19 cellular contexts compared by ENCODE assay signal in genomic region chr3:81622395-81622794, GRCh38.
A peak's percentile ranks its signal among the peaks of the same experiment; 100 is the strongest.
DNase-seq lines count a peak whose midpoint lies in the region; ATAC-seq and TF ChIP-seq lines count a peak whose summit lies in the region.
"Had no signal": no experiment of that assay in that cellular context is flagged by ENCODE, and none has a peak within 500 bp of the region (broad histone marks: within the 10 kb centered on the region; RNA-seq: fewer than 3 reads in every experiment).

No MANE protein-coding gene starts in this region.

- no peak overlapping the region for H3K4me3 ChIP-seq in AG10803 (ENCODE audit: low read length)
- no peak overlapping the region for H3K4me3 ChIP-seq in GM23338
- no peak overlapping the region for H3K4me3 ChIP-seq in fibroblast of the aortic adventitia (ENCODE audit: low read depth, low read length)
- H3K4me3 ChIP-seq: A549, K562, PC-9, SJSA1 had no signal

- no peaks in the 10 kb centered on the region for H3K27me3 ChIP-seq in GM23338 (ENCODE audit: insufficient read depth)
- H3K27me3 ChIP-seq: SJSA1 had no signal

- TF ChIP-seq CTCF in AG10803 (conservative IDR thresholded peaks at IDR 0.05; ENCODE audit: low read length) (no peak), GM23338 (conservative IDR thresholded peaks at IDR 0.05; ENCODE audit: low read depth in 2 of 2) (no peak), fibroblast of the aortic adventitia (IDR thresholded peaks at IDR 0.05; ENCODE audit: insufficient read depth, low read length) (no peak)

- no peaks in the 10 kb centered on the region for H4K20me1 ChIP-seq in GM23338 (replicated peaks; ENCODE audit: insufficient read depth)

- ATAC-seq in GM23338 (no peak), HG02870 (IDR thresholded peaks at IDR 0.05; ENCODE audit: unreplicated experiment) (no peak)
- ATAC-seq: A549, K562 had no signal

- no peaks in the 10 kb centered on the region for H3K79me2 ChIP-seq in GM23338 (replicated peaks; ENCODE audit: insufficient read depth)

- no peak overlapping the region for H3K4me3 Mint-ChIP-seq in GM23338
- H3K4me3 Mint-ChIP-seq: B cell; CD4-positive, alpha-beta T cell had no signal

- H3F3A ChIP-seq in GM23338 (replicated peaks; ENCODE audit: low read depth), result no peaks in the 10 kb centered on the region

- peaks cover 25% of the 10 kb centered on the region for H3K4me1 Mint-ChIP-seq in GM23338
- H3K4me1 Mint-ChIP-seq: B cell had no signal

- no peak overlapping the region for H3K27ac ChIP-seq in GM23338 (ENCODE audit: low read depth)
- H3K27ac ChIP-seq: A549, PC-9, SJSA1 had no signal

- H3K4me2 ChIP-seq in GM23338, result peak overlapping the region; percentile 3
- H3K4me2 ChIP-seq: A549, PC-9 had no signal

- no peaks in the 10 kb centered on the region for H3K36me3 ChIP-seq in GM23338 (ENCODE audit: insufficient read depth)
- H3K36me3 ChIP-seq: SJSA1 had no signal

- H3K4me1 ChIP-seq in GM23338 (ENCODE audit: insufficient read depth), result peaks cover 31% of the 10 kb centered on the region
- H3K4me1 ChIP-seq: A549, SJSA1 had no signal

- no peaks in the 10 kb centered on the region for H3K9me3 Mint-ChIP-seq in GM23338
- H3K9me3 Mint-ChIP-seq: CD4-positive, alpha-beta T cell had no signal

- H3K9me2 ChIP-seq in GM23338 (ENCODE audit: insufficient read depth), result no peaks in the 10 kb centered on the region

- H3K36me3 Mint-ChIP-seq in GM23338 (ENCODE audit: low read depth), result no peaks in the 10 kb centered on the region

- no peaks in the 10 kb centered on the region for H3K27me3 Mint-ChIP-seq in GM23338 (ENCODE audit: insufficient read depth, low read depth, poor library complexity)
- H3K27me3 Mint-ChIP-seq: B cell; CD4-positive, alpha-beta T cell had no signal

- DNase-seq in AG10803 (ENCODE audit: low read depth) (peak; percentile 38), GM23338 (ENCODE audit: low spot score) (no peak), astrocyte of the hippocampus (ENCODE audit: low read depth, low spot score) (peak; percentile 28), fibroblast of the aortic adventitia (ENCODE audit: low read depth) (peak; percentile 3), HuH-7.5 (ENCODE audit: low spot score) (no peak), SW 1271 (lab: John Stamatoyannopoulos, UW) (no peak), hepatic stellate cell (ENCODE audit: low spot score) (no peak)
- DNase-seq: Calu3; CD4-positive, alpha-beta T cell; NCI-H1417 treated with DMSO at 0.1 percent for 48 hours; NCI-H2029; NCI-H2171 treated with DMSO at 0.1 percent for 48 hours; NCI-H774; PC-9 had no signal

- no peak overlapping the region for H3K27ac Mint-ChIP-seq in GM23338
- H3K27ac Mint-ChIP-seq: B cell; CD4-positive, alpha-beta T cell had no signal

- H2AFZ ChIP-seq in GM23338, result no peak overlapping the region
- H2AFZ ChIP-seq: PC-9 had no signal

TF ChIP-seq in GM23338, 12 proteins besides CTCF, POLR2A, EP300 and RAD21:
- no peak for TF ChIP-seq CREB1 (CRISPR knock-in tag; IDR thresholded peaks at IDR 0.05; ENCODE audit: low read depth)

Comparison
In these comparisons a context has a peak if more than half of its experiments do, and no peak if none do; other contexts are left out.
1. DNase-seq: peak in AG10803 (single experiment), astrocyte of the hippocampus (single experiment) and fibroblast of the aortic adventitia (single experiment); none in GM23338 (single experiment), HuH-7.5 (single experiment), SW 1271 (0 of 2) and hepatic stellate cell (single experiment).